19 cellular contexts compared by ENCODE assay signal in genomic region chr5:177142778-177143177, GRCh38. TPM values are rescaled to one million over a fixed set of nuclear protein-coding genes. Genes with fewer than 3 reads are reported as not detected.
DNase-seq lines count a peak whose midpoint lies in the region; ATAC-seq and TF ChIP-seq lines count a peak whose summit lies in the region.
"Had no signal": no experiment of that assay in that cellular context is flagged by ENCODE, and none has a peak within 500 bp of the region (broad histone marks: within the 10 kb centered on the region; RNA-seq: fewer than 3 reads in every experiment).

No MANE protein-coding gene starts in this region.

- no peak overlapping the region for H3K4me3 ChIP-seq in breast epithelium
- H3K4me3 ChIP-seq in OCI-LY7 (ENCODE audit: low read depth, low read length, poor library complexity, severe bottlenecking) = no peak overlapping the region
- H3K4me3 ChIP-seq in tibial nerve = no peak overlapping the region
- H3K4me3 ChIP-seq: HAP-1 had no signal

- H3K4me2 ChIP-seq in OCI-LY7 (ENCODE audit: low read length) = peak overlapping the region; percentile 2; the same call in 1 of the 2 replicates

- H2AFZ ChIP-seq in OCI-LY7 (ENCODE audit: low read length) = no peak overlapping the region

- intact Hi-C loops in MCF 10A (cut with micrococcal nuclease) (no loop called here), breast epithelium (cut with DNase I; ENCODE audit: low total_unique reads) (no loop called here), OCI-LY7 (cut with micrococcal nuclease; ENCODE audit: unreplicated experiment) (no loop called here)
- intact Hi-C loops in CD4-positive, alpha-beta T cell (cut with DNase I, micrococcal nuclease) = no loop called here

- H3K9me2 ChIP-seq in OCI-LY7 (ENCODE audit: insufficient read depth, low read length) = no peaks in the 10 kb centered on the region

- H3K27me3 ChIP-seq in breast epithelium (no peaks in the 10 kb centered on the region), tibial nerve (no peaks in the 10 kb centered on the region)
- no peaks in the 10 kb centered on the region for H3K27me3 ChIP-seq in CD4-positive, alpha-beta T cell (ENCODE audit: control insufficient read depth, insufficient read depth, low read length)
- H3K27me3 ChIP-seq: BE2C had no signal

- no peaks in the 10 kb centered on the region for H3K36me3 ChIP-seq in breast epithelium
- peaks cover 92% of the 10 kb centered on the region for H3K36me3 ChIP-seq in OCI-LY7 (ENCODE audit: insufficient read depth, low read length)
- H3K36me3 ChIP-seq in tibial nerve = peaks cover 0 to 63% (median 4%) of the 10 kb centered on the region in 3 donors

- 93 to 95% methylated on average over 1 of the region's 1 CpG for WGBS in tibial nerve, 2 donors

- TF ChIP-seq POLR2A in breast epithelium (IDR thresholded peaks at IDR 0.05) (no peak), tibial nerve (IDR thresholded peaks at IDR 0.05) (no peak)

- H3K27ac Mint-ChIP-seq in MCF 10A (ENCODE audit: low read depth, unreplicated experiment) (peak overlapping the region; percentile 0), progenitor cell of endocrine pancreas (peak overlapping the region; percentile 25)
- H3K27ac Mint-ChIP-seq in central memory CD8-positive, alpha-beta T cell (ENCODE audit: low read depth) = peak overlapping the region; percentile 80
- H3K27ac Mint-ChIP-seq in CD4-positive, alpha-beta T cell = no peak overlapping the region

- no peaks in the 10 kb centered on the region for H4K20me1 ChIP-seq in OCI-LY7 (ENCODE audit: insufficient read depth, low read length)

- TF ChIP-seq EP300 in tibial nerve (IDR thresholded peaks at IDR 0.05) = no peak

- H3K79me2 ChIP-seq in OCI-LY7 (ENCODE audit: insufficient read depth, low read depth, low read length) = peaks cover 79% of the 10 kb centered on the region

- no peak for ATAC-seq in central memory CD8-positive, alpha-beta T cell (replicated peaks; ENCODE audit: extremely low read depth, poor library complexity, severe bottlenecking)
- no peak for ATAC-seq in CD4-positive, alpha-beta T cell (ENCODE audit: poor library complexity)
- ATAC-seq: PC-3 had no signal

- H3K4me1 ChIP-seq in breast epithelium = peaks cover 0 to 5% of the 10 kb centered on the region in 2 donors
- H3K4me1 ChIP-seq in OCI-LY7 (ENCODE audit: insufficient read depth, low read length, poor library complexity, severe bottlenecking) = peaks cover 26% of the 10 kb centered on the region
- peaks cover 0 to 38% (median 2%) of the 10 kb centered on the region in 4 donors for H3K4me1 ChIP-seq in tibial nerve
- H3K4me1 ChIP-seq: BE2C had no signal

- H3K4me1 Mint-ChIP-seq in MCF 10A (ENCODE audit: insufficient read depth, unreplicated experiment) (peaks cover 20% of the 10 kb centered on the region), progenitor cell of endocrine pancreas (ENCODE audit: low read depth) (peaks cover 7% of the 10 kb centered on the region)
- peaks cover 41% of the 10 kb centered on the region for H3K4me1 Mint-ChIP-seq in central memory CD8-positive, alpha-beta T cell
- peaks cover 41% of the 10 kb centered on the region for H3K4me1 Mint-ChIP-seq in CD4-positive, alpha-beta T cell (ENCODE audit: low read depth)

- H3K27ac ChIP-seq in breast epithelium (no peak overlapping the region), OCI-LY7 (ENCODE audit: low read depth, low read length, poor library complexity, severe bottlenecking) (peak overlapping the region; percentile 3), tibial nerve (no peak overlapping the region)
- H3K27ac ChIP-seq in CD4-positive, alpha-beta T cell (ENCODE audit: low read depth, low read length) = no peak overlapping the region
- H3K27ac ChIP-seq: RWPE1 had no signal

- H3K9me3 ChIP-seq in breast epithelium (no peaks in the 10 kb centered on the region), OCI-LY7 (ENCODE audit: low read length) (peaks cover 2% of the 10 kb centered on the region; the same call in 1 of the 2 replicates), tibial nerve (no peaks in the 10 kb centered on the region)
- no peaks in the 10 kb centered on the region for H3K9me3 ChIP-seq in CD4-positive, alpha-beta T cell (ENCODE audit: control insufficient read depth, low read length)
- H3K9me3 ChIP-seq: BE2C, HAP-1 had no signal

- POLR2A ChIA-PET in MCF 10A (lab: Yijun Ruan, JAX) = interaction anchor here (0.7 to 1.3 kb wide), 2 partner anchors 11 to 19 kb away, joined by 3 to 4 read pairs; no protein-coding TSS in a partner anchor
- POLR2A ChIA-PET in OCI-LY7 (lab: Charles Lee) = no interaction called here
- POLR2A ChIA-PET in CD4-positive, alpha-beta T cell (lab: Charles Lee) = no interaction called here

- no peak for DNase-seq in MCF 10A (ENCODE audit: unreplicated experiment)
- DNase-seq in breast epithelium (ENCODE audit: low spot score in 2 of 2) = no peak
- DNase-seq in OCI-LY7 (ENCODE audit: low spot score) = no peak
- no peak for DNase-seq in central memory CD8-positive, alpha-beta T cell (ENCODE audit: low spot score in 2 of 2)
- DNase-seq in progenitor cell of endocrine pancreas (ENCODE audit: low spot score, unreplicated experiment) = no peak
- no peak for DNase-seq in inferior parietal cortex (ENCODE audit: extremely low spot score)
- no peak for DNase-seq in tibial nerve (ENCODE audit: low spot score in 2 of 2)
- DNase-seq in CD4-positive, alpha-beta T cell = no peak
- DNase-seq: BE2C, DMS79 treated with DMSO at 0.1 percent for 48 hours, NCI-H1417 treated with DMSO at 0.1 percent for 48 hours, NCI-H187 treated with DMSO at 0.1 percent for 48 hours, NCI-H2227 treated with DMSO at 0.1 percent for 48 hours, NCI-H510A treated with DMSO at 0.1 percent for 48 hours, NCI-H82, PC-3, SIG-M5 had no signal

- H3K9me3 Mint-ChIP-seq in MCF 10A (ENCODE audit: unreplicated experiment) (no peaks in the 10 kb centered on the region), progenitor cell of endocrine pancreas (ENCODE audit: low read depth) (no peaks in the 10 kb centered on the region)
- no peaks in the 10 kb centered on the region for H3K9me3 Mint-ChIP-seq in central memory CD8-positive, alpha-beta T cell
- no peaks in the 10 kb centered on the region for H3K9me3 Mint-ChIP-seq in CD4-positive, alpha-beta T cell

- H3K36me3 Mint-ChIP-seq in MCF 10A (ENCODE audit: insufficient read depth, unreplicated experiment) = peaks cover 95% of the 10 kb centered on the region
- H3K36me3 Mint-ChIP-seq in central memory CD8-positive, alpha-beta T cell (ENCODE audit: insufficient read depth) = peaks cover 71% of the 10 kb centered on the region
- H3K36me3 Mint-ChIP-seq in progenitor cell of endocrine pancreas (ENCODE audit: insufficient read depth) = peaks cover 29% of the 10 kb centered on the region
- peaks cover 77% of the 10 kb centered on the region for H3K36me3 Mint-ChIP-seq in CD4-positive, alpha-beta T cell (ENCODE audit: low read depth)

- TSS peak; percentile 6 for BruUV-seq in MCF 10A (replicated peaks; lab: Mats Ljungman, UMichigan)
- BruUV-seq in OCI-LY7 (replicated peaks; lab: Mats Ljungman, UMichigan) = TSS peak; percentile 39

- H3K27me3 Mint-ChIP-seq in MCF 10A (ENCODE audit: insufficient read depth, unreplicated experiment) (no peaks in the 10 kb centered on the region), progenitor cell of endocrine pancreas (no peaks in the 10 kb centered on the region)
- no peaks in the 10 kb centered on the region for H3K27me3 Mint-ChIP-seq in central memory CD8-positive, alpha-beta T cell
- no peaks in the 10 kb centered on the region for H3K27me3 Mint-ChIP-seq in CD4-positive, alpha-beta T cell

- CTCF ChIA-PET in MCF 10A (lab: Yijun Ruan, JAX) = no interaction called here
- CTCF ChIA-PET in OCI-LY7 (lab: Charles Lee; ENCODE audit: unreplicated experiment) = no interaction called here
- CTCF ChIA-PET in CD4-positive, alpha-beta T cell (lab: Charles Lee) = no interaction called here

- TF ChIP-seq CTCF in MCF 10A (IDR thresholded peaks at IDR 0.05; ENCODE audit: unreplicated experiment) (no peak), breast epithelium (IDR thresholded peaks at IDR 0.05) (no peak), OCI-LY7 (conservative IDR thresholded peaks at IDR 0.05; ENCODE audit: low read length) (no peak), progenitor cell of endocrine pancreas (IDR thresholded peaks at IDR 0.05; ENCODE audit: unreplicated experiment) (no peak), tibial nerve (IDR thresholded peaks at IDR 0.05) (no peak)
- TF ChIP-seq CTCF in CD4-positive, alpha-beta T cell (IDR thresholded peaks at IDR 0.05) = no peak

- H3K4me3 Mint-ChIP-seq in MCF 10A (ENCODE audit: unreplicated experiment) (no peak overlapping the region), progenitor cell of endocrine pancreas (ENCODE audit: low read depth) (no peak overlapping the region)
- no peak overlapping the region for H3K4me3 Mint-ChIP-seq in central memory CD8-positive, alpha-beta T cell
- H3K4me3 Mint-ChIP-seq in CD4-positive, alpha-beta T cell = no peak overlapping the region

RNA-seq across cellular contexts. Expression of gene NSD1, which starts 9.2 kb away (rescaled TPM):
- total RNA-seq in MCF 10A (2022) (110 and 111 TPM in 2 replicates), breast epithelium (10 to 100 TPM; 37.7 to 52.2 (median 38.6) TPM), OCI-LY7 (2022) (132 and 142 TPM in 2 replicates), progenitor cell of endocrine pancreas (168 and 178 TPM in 2 replicates), tibial nerve (10 to 100 TPM; 36.6 to 51.3 (median 40.7) TPM)
- total RNA-seq in OCI-LY7 (2014; rRNA removed; shearing (Covaris generic)) = 59.6 and 64.3 TPM in 2 replicates
- 10 to 100 TPM; 87.6 to 93.3 TPM for total RNA-seq in CD4-positive, alpha-beta T cell

RNA-seq across cellular contexts. Expression of gene FGFR4, which starts 56.1 kb away (rescaled TPM):
- total RNA-seq in MCF 10A (2022) (1.5 and 1.8 TPM in 2 replicates), breast epithelium (1 to 10 TPM in 2 of 3 donors, under 1 TPM in 1; 0.48 to 4.5 (median 2.0) TPM), OCI-LY7 (2022) (3.5 and 4.5 TPM in 2 replicates), progenitor cell of endocrine pancreas (244 and 258 TPM in 2 replicates), tibial nerve (10 to 100 TPM in 2 of 4 donors, 1 to 10 TPM in 2; 3.3 to 60.8 (median 12.1) TPM)
- total RNA-seq in OCI-LY7 (2014; rRNA removed; shearing (Covaris generic)) = 0.39 and 1.2 TPM in 2 replicates
- 1 to 10 TPM; 2.8 to 3.1 TPM for total RNA-seq in CD4-positive, alpha-beta T cell
